ENCODE assay signal across 22 cellular contexts in the genomic region with DNA sequence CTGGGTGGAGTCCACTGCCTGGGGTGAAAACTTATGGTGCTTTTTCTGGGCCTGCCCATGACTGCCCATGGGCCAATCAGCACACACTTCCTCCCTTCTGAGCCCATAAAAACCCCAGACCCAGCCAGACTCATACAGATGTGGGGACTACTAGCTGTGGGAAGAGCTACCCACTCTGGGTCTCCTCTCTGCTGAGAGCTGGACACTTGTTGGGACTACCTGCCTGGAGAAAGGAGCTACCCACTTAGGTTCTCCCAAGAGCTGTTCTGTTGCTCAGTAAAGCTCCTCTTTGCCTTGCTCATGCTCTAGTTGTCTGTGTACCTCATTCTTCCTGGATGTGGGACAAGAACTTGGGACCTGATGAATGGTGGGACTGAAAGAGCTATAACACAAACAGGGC.
"Had no signal": no experiment of that assay in that cellular context is flagged by ENCODE, and none has a peak within 500 bp of the region (broad histone marks: within the 10 kb centered on the region; RNA-seq: fewer than 3 reads in every experiment).

No MANE protein-coding gene starts in this region.

- DNase-seq: activated CD4-positive, CD25-positive, alpha-beta regulatory T cell; activated CD8-positive, alpha-beta memory T cell treated with anti-CD3 and anti-CD28 coated beads, Interleukin-2, amount 50 U/mL, for 48 hours; activated CD8-positive, alpha-beta T cell treated with anti-CD3 and anti-CD28 coated beads, Interleukin-2, amount 10 ng/mL, durations not matched to agents 7 days and 5 days; activated naive CD4-positive, alpha-beta T cell treated with anti-CD3 and anti-CD28 coated beads, Interleukin-2, amount 50 U/mL, for 16 hours; activated naive CD8-positive, alpha-beta T cell treated with anti-CD3 and anti-CD28 coated beads, Interleukin-2, amount 10 ng/mL, durations not matched to agents 7 days and 5 days; activated T-cell treated with anti-CD3 and anti-CD28 coated beads, Interleukin-2, amount 50 U/mL, for 1 hour; adrenal gland; anterior cingulate cortex; cerebellar nuclear complex; MM.1S; NCI-H1048; NCI-H146; NCI-H2029; NCI-H345; NCI-H510A; NCI-H526 treated with DMSO at 0.1 percent for 48 hours; NCI-H82; Peyer's patch; Right ventricle myocardium superior; SJCRH30; SK-N-SH; T-helper 1 cell had no signal

- H3K27me3 Mint-ChIP-seq: activated naive CD8-positive, alpha-beta T cell treated with anti-CD3 and anti-CD28 coated beads, Interleukin-2, amount 10 ng/mL, durations not matched to agents 7 days and 5 days had no signal

- H3K4me3 ChIP-seq: adrenal gland, Peyer's patch, SJCRH30 had no signal

- H3K9me3 Mint-ChIP-seq: activated naive CD8-positive, alpha-beta T cell treated with anti-CD3 and anti-CD28 coated beads, Interleukin-2, amount 10 ng/mL, durations not matched to agents 7 days and 5 days had no signal

- H3K4me3 Mint-ChIP-seq: activated CD8-positive, alpha-beta T cell treated with anti-CD3 and anti-CD28 coated beads, Interleukin-2, amount 10 ng/mL, durations not matched to agents 7 days and 5 days; activated naive CD8-positive, alpha-beta T cell treated with anti-CD3 and anti-CD28 coated beads, Interleukin-2, amount 10 ng/mL, durations not matched to agents 7 days and 5 days had no signal

- H3K4me1 Mint-ChIP-seq: activated naive CD8-positive, alpha-beta T cell treated with anti-CD3 and anti-CD28 coated beads, Interleukin-2, amount 10 ng/mL, durations not matched to agents 7 days and 5 days had no signal

- H3K27ac Mint-ChIP-seq: activated CD8-positive, alpha-beta T cell treated with anti-CD3 and anti-CD28 coated beads, Interleukin-2, amount 10 ng/mL, durations not matched to agents 7 days and 5 days; activated naive CD8-positive, alpha-beta T cell treated with anti-CD3 and anti-CD28 coated beads, Interleukin-2, amount 10 ng/mL, durations not matched to agents 7 days and 5 days had no signal

- ATAC-seq: activated CD8-positive, alpha-beta T cell treated with anti-CD3 and anti-CD28 coated beads, Interleukin-2, amount 10 ng/mL, durations not matched to agents 7 days and 5 days had no signal
